ENCODE assay signal across 16 cellular contexts in genomic region chr11:100889758-100890157, GRCh38.
DNase-seq lines count a peak whose midpoint lies in the region; ATAC-seq, FAIRE-seq and TF ChIP-seq lines count a peak whose summit lies in the region.
"Had no signal": no experiment of that assay in that cellular context is flagged by ENCODE, and none has a peak within 500 bp of the region (broad histone marks: within the 10 kb centered on the region; RNA-seq: fewer than 3 reads in every experiment).

No MANE protein-coding gene starts in this region.

- H3K4me2 ChIP-seq in astrocyte (ENCODE audit: low read length), result no peak overlapping the region
- no peak overlapping the region for H3K4me2 ChIP-seq in mesenchymal stem cell (ENCODE audit: low read length, poor library complexity, severe bottlenecking)
- H3K4me2 ChIP-seq in smooth muscle cell, result no peak overlapping the region
- H3K4me2 ChIP-seq: BLaER1 had no signal

- POLR2A ChIA-PET in naive thymus-derived CD8-positive, alpha-beta T cell (lab: Charles Lee), result no interaction called here

- H3K9ac ChIP-seq in astrocyte (ENCODE audit: low read length), result no peak overlapping the region
- H3K9ac ChIP-seq in mesenchymal stem cell (ENCODE audit: low read length), result no peak overlapping the region
- H3K9ac ChIP-seq in smooth muscle cell (ENCODE audit: low read depth), result no peak overlapping the region
- H3K9ac ChIP-seq: BLaER1, GM23248 had no signal

- H3K4me1 Mint-ChIP-seq in astrocyte (ENCODE audit: low read depth, unreplicated experiment) (peaks cover 35% of the 10 kb centered on the region), mesothelial cell of epicardium (no peaks in the 10 kb centered on the region)
- no peaks in the 10 kb centered on the region for H3K4me1 Mint-ChIP-seq in naive thymus-derived CD8-positive, alpha-beta T cell

- ATAC-seq in HG03097 (IDR thresholded peaks at IDR 0.05; ENCODE audit: low FRiP score, unreplicated experiment), result no peak
- no peak for ATAC-seq in naive thymus-derived CD8-positive, alpha-beta T cell
- ATAC-seq: CD8-positive, alpha-beta T cell; GM12878 had no signal

- no peak overlapping the region for H2BK120ac ChIP-seq in mesenchymal stem cell (ENCODE audit: low read depth, low read length)

- H3K27ac Mint-ChIP-seq in astrocyte (ENCODE audit: unreplicated experiment) (peak overlapping the region; percentile 97), mesothelial cell of epicardium (no peak overlapping the region)
- no peak overlapping the region for H3K27ac Mint-ChIP-seq in naive thymus-derived CD8-positive, alpha-beta T cell
- H3K27ac Mint-ChIP-seq: CD8-positive, alpha-beta T cell had no signal

- H4K20me1 ChIP-seq in astrocyte (ENCODE audit: insufficient read depth, low read length) (no peaks in the 10 kb centered on the region), smooth muscle cell (ENCODE audit: low read depth) (no peaks in the 10 kb centered on the region)
- H4K20me1 ChIP-seq: BLaER1 had no signal

- H3K27ac ChIP-seq in C4-2B (peak overlapping the region; percentile 6; the same call in 1 of the 2 replicates), astrocyte (ENCODE audit: low read depth, low read length) (peak overlapping the region; percentile 92), mesenchymal stem cell (ENCODE audit: low read length, poor library complexity, severe bottlenecking) (peak overlapping the region; percentile 85), smooth muscle cell (ENCODE audit: low read depth) (peak overlapping the region; percentile 69)
- H3K27ac ChIP-seq: BLaER1, HL-60 had no signal

- H3K23ac ChIP-seq in mesenchymal stem cell (ENCODE audit: low read length in 2 of 2), result no peak overlapping the region

- no peaks in the 10 kb centered on the region for H3K79me2 ChIP-seq in astrocyte (ENCODE audit: insufficient read depth, low read length)
- peaks cover 18% of the 10 kb centered on the region for H3K79me2 ChIP-seq in smooth muscle cell (ENCODE audit: low read depth)

- H3K4me1 ChIP-seq in astrocyte (ENCODE audit: insufficient read depth, low read length) (peaks cover 12% of the 10 kb centered on the region), mesenchymal stem cell (ENCODE audit: control insufficient read depth, insufficient read depth, low read depth, low read length) (peaks cover 3% of the 10 kb centered on the region), smooth muscle cell (ENCODE audit: low read depth) (peaks cover 7% of the 10 kb centered on the region)
- H3K4me1 ChIP-seq: BLaER1, HAP-1 had no signal

- peaks cover 8% of the 10 kb centered on the region for H3K79me1 ChIP-seq in mesenchymal stem cell (replicated peaks; ENCODE audit: low read length, poor library complexity, severe bottlenecking)

- no peak overlapping the region for H4K8ac ChIP-seq in mesenchymal stem cell (ENCODE audit: low read length)

- H3K27me3 ChIP-seq in astrocyte (ENCODE audit: insufficient read depth, low read length) (no peaks in the 10 kb centered on the region), mesenchymal stem cell (ENCODE audit: control insufficient read depth in 1 of 2, insufficient read depth in 1 of 2, low read length in 2 of 2) (no peaks in the 10 kb centered on the region), smooth muscle cell (ENCODE audit: low read depth) (no peaks in the 10 kb centered on the region)
- H3K27me3 ChIP-seq: BLaER1 had no signal

- no peak overlapping the region for H4K91ac ChIP-seq in mesenchymal stem cell (ENCODE audit: low read length)

- H3K4me3 Mint-ChIP-seq in astrocyte (ENCODE audit: unreplicated experiment) (no peak overlapping the region), mesothelial cell of epicardium (no peak overlapping the region)
- no peak overlapping the region for H3K4me3 Mint-ChIP-seq in naive thymus-derived CD8-positive, alpha-beta T cell
- H3K4me3 Mint-ChIP-seq: CD8-positive, alpha-beta T cell had no signal

- H3K4me3 ChIP-seq in astrocyte (ENCODE audit: insufficient read depth, low read depth, low read length) (no peak overlapping the region), mesenchymal stem cell (ENCODE audit: insufficient read depth in 1 of 2, low read depth in 1 of 2, low read length in 2 of 2) (no peak overlapping the region), smooth muscle cell (no peak overlapping the region)
- H3K4me3 ChIP-seq: BLaER1, GM12878, HAP-1 had no signal

- peak overlapping the region; percentile 81 for H2AK5ac ChIP-seq in mesenchymal stem cell (ENCODE audit: low read length, severe bottlenecking)

- no peaks in the 10 kb centered on the region for H3K9me3 Mint-ChIP-seq in astrocyte (ENCODE audit: unreplicated experiment)
- H3K9me3 Mint-ChIP-seq in naive thymus-derived CD8-positive, alpha-beta T cell, result peaks cover 0 to 4% (median 0%) of the 10 kb centered on the region in 9 donors
- H3K9me3 Mint-ChIP-seq in mesothelial cell of epicardium, result no peaks in the 10 kb centered on the region
- H3K9me3 Mint-ChIP-seq: CD8-positive, alpha-beta T cell had no signal

- WGBS in mesenchymal stem cell, result 100% methylated on average over 1 of the region's 2 CpGs
- WGBS in smooth muscle cell (ENCODE audit: low lambda C conversion rate), result 88% methylated on average over 2 of the region's 2 CpGs

- TF ChIP-seq CTCF in C4-2B (conservative IDR thresholded peaks at IDR 0.05), result no peak
- no peak for TF ChIP-seq CTCF in astrocyte (IDR thresholded peaks at IDR 0.05; ENCODE audit: insufficient read depth, low read depth, low read length)
- no peak for TF ChIP-seq CTCF in smooth muscle cell (IDR thresholded peaks at IDR 0.05; ENCODE audit: borderline replicate concordance, insufficient read depth, poor library complexity, severe bottlenecking)
- TF ChIP-seq CTCF in mesothelial cell of epicardium (IDR thresholded peaks at IDR 0.05; ENCODE audit: unreplicated experiment), result no peak

- H3K36me3 ChIP-seq in astrocyte (ENCODE audit: insufficient read depth, low read length) (no peaks in the 10 kb centered on the region), mesenchymal stem cell (ENCODE audit: control insufficient read depth in 1 of 2, insufficient read depth in 2 of 2, low read depth in 1 of 2, low read length in 2 of 2) (no peaks in the 10 kb centered on the region), smooth muscle cell (ENCODE audit: low read depth) (no peaks in the 10 kb centered on the region)
- H3K36me3 ChIP-seq: BLaER1, HAP-1 had no signal

- H2BK15ac ChIP-seq in mesenchymal stem cell (ENCODE audit: low read depth, poor library complexity, severe bottlenecking), result no peak overlapping the region

- no peak overlapping the region for H3K14ac ChIP-seq in mesenchymal stem cell (ENCODE audit: low read length in 2 of 2)

- no peak for DNase-seq in astrocyte (ENCODE audit: low read depth)
- DNase-seq in mesenchymal stem cell, result no peak
- no peak for DNase-seq in smooth muscle cell (lab: John Stamatoyannopoulos, UW; ENCODE audit: unreplicated experiment)
- DNase-seq in naive thymus-derived CD8-positive, alpha-beta T cell, result no peak
- DNase-seq in mesothelial cell of epicardium (ENCODE audit: low spot score in 2 of 2, unreplicated experiment in 2 of 2), result no peak
- DNase-seq: 8988T; Calu3; CD8-positive, alpha-beta T cell; DMS79 treated with DMSO at 0.1 percent for 48 hours; GM23248 had no signal

- H3K18ac ChIP-seq in mesenchymal stem cell (ENCODE audit: low read depth in 1 of 2, low read length in 2 of 2), result no peak overlapping the region

- H3K36me3 Mint-ChIP-seq in astrocyte (ENCODE audit: low read depth, unreplicated experiment), result no peaks in the 10 kb centered on the region
- H3K36me3 Mint-ChIP-seq in naive thymus-derived CD8-positive, alpha-beta T cell, result no peaks in the 10 kb centered on the region
- H3K36me3 Mint-ChIP-seq in mesothelial cell of epicardium, result no peaks in the 10 kb centered on the region
- H3K36me3 Mint-ChIP-seq: CD8-positive, alpha-beta T cell had no signal

- H2BK12ac ChIP-seq in mesenchymal stem cell (ENCODE audit: low read length in 2 of 2), result no peak overlapping the region

- H3K27me3 Mint-ChIP-seq in astrocyte (ENCODE audit: low read depth, unreplicated experiment) (no peaks in the 10 kb centered on the region), mesothelial cell of epicardium (ENCODE audit: low read depth) (no peaks in the 10 kb centered on the region)
- H3K27me3 Mint-ChIP-seq in naive thymus-derived CD8-positive, alpha-beta T cell, result no peaks in the 10 kb centered on the region

- no peak overlapping the region for H2AFZ ChIP-seq in astrocyte (ENCODE audit: low read depth, low read length)
- H2AFZ ChIP-seq in mesenchymal stem cell (ENCODE audit: low read depth, low read length), result no peak overlapping the region
- H2AFZ ChIP-seq in smooth muscle cell (ENCODE audit: low read depth), result no peak overlapping the region
- H2AFZ ChIP-seq: GM23248 had no signal

- H3F3A ChIP-seq in smooth muscle cell (ENCODE audit: low read depth), result peaks cover 20% of the 10 kb centered on the region

- H3K9me3 ChIP-seq in astrocyte (ENCODE audit: insufficient read depth, low read depth, low read length) (no peaks in the 10 kb centered on the region), mesenchymal stem cell (ENCODE audit: control insufficient read depth, low read length) (no peaks in the 10 kb centered on the region), smooth muscle cell (replicated peaks; ENCODE audit: low read depth) (no peaks in the 10 kb centered on the region)
- H3K9me3 ChIP-seq: BLaER1, HAP-1 had no signal

- no peak overlapping the region for H2BK5ac ChIP-seq in mesenchymal stem cell (ENCODE audit: low read depth, low read length, poor library complexity, severe bottlenecking)

- no peak overlapping the region for H3K4ac ChIP-seq in mesenchymal stem cell (ENCODE audit: low read depth in 1 of 2, low read length in 2 of 2)

- FAIRE-seq in astrocyte (lab: Jason Lieb, UNC), result no peak
- FAIRE-seq: GM12878 had no signal

Comparison
In these comparisons a context has a peak if more than half of its experiments do, and no peak if none do; other contexts are left out.
1. H3K27ac ChIP-seq: peak in every context shown above with its lines; median percentile 92 in astrocyte; 85 in mesenchymal stem cell; 69 in smooth muscle cell; 6 in C4-2B.